ENCODE assay signal across 27 cellular contexts in the genomic region with DNA sequence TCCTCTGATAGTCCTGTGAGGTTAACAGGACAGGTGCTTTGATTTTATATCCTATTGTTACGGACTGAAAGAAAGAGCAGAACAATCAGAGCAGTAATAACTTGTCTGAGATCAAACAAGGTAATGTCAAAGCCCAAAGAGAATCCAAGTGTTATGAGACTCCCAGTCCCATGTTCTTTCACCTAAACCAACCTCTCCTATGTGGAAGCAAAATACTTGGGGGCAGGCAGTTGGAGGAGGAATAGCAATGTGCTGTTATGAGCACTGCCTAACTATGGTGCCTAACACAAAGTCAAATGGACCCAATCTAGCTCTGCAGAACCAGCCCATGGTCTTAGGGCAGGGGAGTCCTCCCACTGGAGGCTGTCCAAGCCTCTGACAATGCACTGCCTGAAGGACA. TPM values are rescaled to one million over a fixed set of nuclear protein-coding genes. Genes with fewer than 3 reads are reported as not detected.
DNase-seq lines count a peak whose midpoint lies in the region; ATAC-seq and TF ChIP-seq lines count a peak whose summit lies in the region.
"Had no signal": no experiment of that assay in that cellular context is flagged by ENCODE, and none has a peak within 500 bp of the region (broad histone marks: within the 10 kb centered on the region; RNA-seq: fewer than 3 reads in every experiment).

No MANE protein-coding gene starts in this region.

- no peak for DNase-seq in activated naive CD4-positive, alpha-beta T cell treated with anti-CD3 and anti-CD28 coated beads, Interleukin-2, amount 10 ng/mL, durations not matched to agents 7 days and 5 days
- DNase-seq in activated naive CD4-positive, alpha-beta T cell (lab: John Stamatoyannopoulos, UW): no peak
- DNase-seq in MM.1S: no peak
- no peak for DNase-seq in left lung
- DNase-seq in thyroid gland: no peak
- no peak for DNase-seq in AG20443 (ENCODE audit: low spot score)
- DNase-seq in T1000 (lab: John Stamatoyannopoulos, UW): no peak
- DNase-seq in globus pallidus (ENCODE audit: low spot score): no peak
- DNase-seq: ACHN; activated CD4-positive, alpha-beta T cell treated with anti-CD3 and anti-CD28 coated beads, Interleukin-2, amount 50 U/mL, for 1 hour; activated effector memory CD4-positive, alpha-beta T cell treated with Interleukin-2 at 50 U/mL for 16 hours; activated T-cell treated with anti-CD3 and anti-CD28 coated beads for 4 hours; Calu3; DMS79 treated with DMSO at 0.1 percent for 48 hours; KBM-7; left ventricle myocardium superior; NCI-H1417 treated with DMSO at 0.1 percent for 48 hours; NCI-H2081 treated with DMSO at 0.1 percent for 48 hours; NCI-H345; NCI-H748 treated with DMSO at 0.1 percent for 48 hours; ovary; T-helper 17 cell had no signal

- WGBS in thyroid gland, 2 donors: 91 to 98% methylated on average over 1 of the region's 1 CpG

- TF ChIP-seq POLR2A in thyroid gland (IDR thresholded peaks at IDR 0.05): no peak

- no peaks in the 10 kb centered on the region for H3K9me2 ChIP-seq in MM.1S (replicated peaks; ENCODE audit: insufficient read depth, low read length)

- H3K9ac ChIP-seq in MM.1S (ENCODE audit: low read length): no peak overlapping the region

- peaks cover 67% of the 10 kb centered on the region for H3F3A ChIP-seq in MM.1S (ENCODE audit: insufficient read depth, low read length)

- H2AFZ ChIP-seq in MM.1S (ENCODE audit: low read length): no peak overlapping the region

- H3K9me3 ChIP-seq in MM.1S (replicated peaks; ENCODE audit: insufficient read depth, low read length) (no peaks in the 10 kb centered on the region), left lung (no peaks in the 10 kb centered on the region), thyroid gland (no peaks in the 10 kb centered on the region)
- H3K9me3 ChIP-seq: gastroesophageal sphincter, ovary had no signal

- peaks cover 78% of the 10 kb centered on the region for H3K79me2 ChIP-seq in MM.1S (ENCODE audit: low read length)

- peaks cover 46% of the 10 kb centered on the region for H3K36me3 Mint-ChIP-seq in activated naive CD4-positive, alpha-beta T cell treated with anti-CD3 and anti-CD28 coated beads, Interleukin-2, amount 10 ng/mL, durations not matched to agents 7 days and 5 days

- H3K27me3 ChIP-seq in MM.1S (replicated peaks; ENCODE audit: insufficient read depth, low read length) (no peaks in the 10 kb centered on the region), left lung (no peaks in the 10 kb centered on the region), thyroid gland (no peaks in the 10 kb centered on the region)
- H3K27me3 ChIP-seq: gastroesophageal sphincter, ovary had no signal

- H3K4me3 ChIP-seq in MM.1S (ENCODE audit: low read length) (no peak overlapping the region), left lung (no peak overlapping the region), thyroid gland (replicated peaks in 1 of 3) (no peak overlapping the region)
- H3K4me3 ChIP-seq: gastroesophageal sphincter, ovary had no signal

- peak overlapping the region; percentile 57 for H3K4me2 ChIP-seq in MM.1S (ENCODE audit: low read depth, low read length)

- no peaks in the 10 kb centered on the region for H3K9me3 Mint-ChIP-seq in activated naive CD4-positive, alpha-beta T cell treated with anti-CD3 and anti-CD28 coated beads, Interleukin-2, amount 10 ng/mL, durations not matched to agents 7 days and 5 days
- H3K9me3 Mint-ChIP-seq: central memory CD8-positive, alpha-beta T cell; nephron; type B pancreatic cell had no signal

- no peaks in the 10 kb centered on the region for H4K20me1 ChIP-seq in MM.1S (ENCODE audit: insufficient read depth, low read length)

- H3K4me1 ChIP-seq in MM.1S (ENCODE audit: low read length): peaks cover 73% of the 10 kb centered on the region
- no peaks in the 10 kb centered on the region for H3K4me1 ChIP-seq in left lung
- peaks cover 13 to 15% of the 10 kb centered on the region in 2 donors for H3K4me1 ChIP-seq in thyroid gland
- H3K4me1 ChIP-seq: gastroesophageal sphincter had no signal

- no peak for TF ChIP-seq CTCF in MM.1S (IDR thresholded peaks at IDR 0.05; ENCODE audit: low read length)
- no peak for TF ChIP-seq CTCF in left lung (IDR thresholded peaks at IDR 0.05)
- no peak for TF ChIP-seq CTCF in thyroid gland (IDR thresholded peaks at IDR 0.05)

- ATAC-seq in left lung: peak; percentile 36
- ATAC-seq: gastroesophageal sphincter, left ventricle myocardium superior, T-helper 17 cell had no signal

- CTCF ChIA-PET in activated naive CD4-positive, alpha-beta T cell treated with anti-CD3 and anti-CD28 coated beads, Interleukin-2, amount 10 ng/mL, durations not matched to agents 7 days and 5 days (lab: Charles Lee): no interaction called here

- peak overlapping the region; percentile 78 for H3K27ac Mint-ChIP-seq in activated naive CD4-positive, alpha-beta T cell treated with anti-CD3 and anti-CD28 coated beads, Interleukin-2, amount 10 ng/mL, durations not matched to agents 7 days and 5 days
- H3K27ac Mint-ChIP-seq: nephron, type B pancreatic cell had no signal

- H3K27ac ChIP-seq in MM.1S (ENCODE audit: low read length) (peak overlapping the region; percentile 44), left lung (no peak overlapping the region), thyroid gland (peak overlapping the region in 2 of 3 donors; percentile 57 to 70)
- H3K27ac ChIP-seq: C4-2B, gastroesophageal sphincter, ovary had no signal

- H3K36me3 ChIP-seq in MM.1S (replicated peaks; ENCODE audit: insufficient read depth, low read length) (peaks cover 23% of the 10 kb centered on the region), left lung (peaks cover 0 to 92% of the 10 kb centered on the region in 2 donors), thyroid gland (peaks cover 28 to 42% of the 10 kb centered on the region in 2 donors)
- H3K36me3 ChIP-seq: ovary had no signal

- intact Hi-C loops in left lung (cut with DNase I) (no loop called here), thyroid gland (cut with DNase I) (no loop called here)

- no peak overlapping the region for H3K4me3 Mint-ChIP-seq in activated naive CD4-positive, alpha-beta T cell treated with anti-CD3 and anti-CD28 coated beads, Interleukin-2, amount 10 ng/mL, durations not matched to agents 7 days and 5 days
- H3K4me3 Mint-ChIP-seq: central memory CD8-positive, alpha-beta T cell; nephron; T-helper 17 cell; type B pancreatic cell had no signal

- peaks cover 24% of the 10 kb centered on the region for H3K4me1 Mint-ChIP-seq in activated naive CD4-positive, alpha-beta T cell treated with anti-CD3 and anti-CD28 coated beads, Interleukin-2, amount 10 ng/mL, durations not matched to agents 7 days and 5 days
- H3K4me1 Mint-ChIP-seq: nephron had no signal

- no peaks in the 10 kb centered on the region for H3K27me3 Mint-ChIP-seq in activated naive CD4-positive, alpha-beta T cell treated with anti-CD3 and anti-CD28 coated beads, Interleukin-2, amount 10 ng/mL, durations not matched to agents 7 days and 5 days
- H3K27me3 Mint-ChIP-seq: central memory CD8-positive, alpha-beta T cell; T-helper 17 cell; type B pancreatic cell had no signal

RNA-seq across cellular contexts. Expression of gene ACBD3, which starts 28.1 kb away (rescaled TPM):
- total RNA-seq in left lung (10 to 100 TPM; 43.2 to 48.2 TPM), thyroid gland (10 to 100 TPM; 56.4 to 74.2 (median 66.0) TPM)

Comparison
In these comparisons a context has a peak if more than half of its experiments do, and no peak if none do; other contexts are left out.
1. H3K27ac ChIP-seq: peak in MM.1S (single experiment) and thyroid gland (2 of 3); none in left lung (0 of 2).